Comparison of ENCODE assay signal across 10 cellular contexts in genomic region chr1:161200421-161200991, GRCh38. TPM values are rescaled to one million over a fixed set of nuclear protein-coding genes. Genes with fewer than 3 reads are reported as not detected.
DNase-seq lines count a peak whose midpoint lies in the region; ATAC-seq and TF ChIP-seq lines count a peak whose summit lies in the region.
"Had no signal": no experiment of that assay in that cellular context is flagged by ENCODE, and none has a peak within 500 bp of the region (broad histone marks: within the 10 kb centered on the region; RNA-seq: fewer than 3 reads in every experiment).

No MANE protein-coding gene starts in this region.

- H3K79me2 ChIP-seq in parathyroid adenoma: peaks cover 11% of the 10 kb centered on the region

- H3K27ac Mint-ChIP-seq in CD4-positive, CD25-positive, alpha-beta regulatory T cell: peak overlapping the region; percentile 98 to 99 (median 99)
- peak overlapping the region; percentile 96 for H3K27ac Mint-ChIP-seq in WTC11
- H3K27ac Mint-ChIP-seq in glutamatergic neuron (ENCODE audit: unreplicated experiment): peak overlapping the region; percentile 98

- H3K36me3 ChIP-seq in CD4-positive, CD25-positive, alpha-beta regulatory T cell (ENCODE audit: control insufficient read depth, insufficient read depth, low read length): peaks cover 15% of the 10 kb centered on the region
- no peaks in the 10 kb centered on the region for H3K36me3 ChIP-seq in parathyroid adenoma (ENCODE audit: control insufficient read depth, insufficient read depth, low read length)

- H2AFZ ChIP-seq in parathyroid adenoma: no peak overlapping the region

- H3K4me2 ChIP-seq in parathyroid adenoma (ENCODE audit: low read length): no peak overlapping the region

- DNase-seq in CD4-positive, CD25-positive, alpha-beta regulatory T cell: peak in 2 of 3 donors; percentile 34 to 75
- DNase-seq in WTC11 (ENCODE audit: low spot score) (no peak), glutamatergic neuron (no peak), NCI-H1436 (lab: John Stamatoyannopoulos, UW) (no peak), GM19238 (ENCODE audit: insufficient read length, low spot score) (no peak)
- DNase-seq: activated B cell treated with CpG ODN at 0.5 μM for 24 hours had no signal

- no peak overlapping the region for H3K9ac ChIP-seq in parathyroid adenoma

- H3K4me1 ChIP-seq in CD4-positive, CD25-positive, alpha-beta regulatory T cell (ENCODE audit: control insufficient read depth, insufficient read depth, low read length, poor library complexity, severe bottlenecking): peaks cover 52% of the 10 kb centered on the region
- H3K4me1 ChIP-seq in parathyroid adenoma: peaks cover 4% of the 10 kb centered on the region

- TF ChIP-seq CTCF in WTC11 (IDR thresholded peaks at IDR 0.05) (no peak), glutamatergic neuron (IDR thresholded peaks at IDR 0.05; ENCODE audit: partially characterized antibody, unreplicated experiment) (no peak), parathyroid adenoma (IDR thresholded peaks at IDR 0.05) (no peak)

- no peaks in the 10 kb centered on the region for H3K27me3 ChIP-seq in CD4-positive, CD25-positive, alpha-beta regulatory T cell (ENCODE audit: control insufficient read depth, insufficient read depth, low read length)
- H3K27me3 ChIP-seq in parathyroid adenoma (ENCODE audit: control insufficient read depth, insufficient read depth, low read length): no peaks in the 10 kb centered on the region

- ATAC-seq in CD4-positive, CD25-positive, alpha-beta regulatory T cell (ENCODE audit: low read depth in 2 of 2): no peak
- ATAC-seq in WTC11: no peak
- no peak for ATAC-seq in HG02678 (IDR thresholded peaks at IDR 0.05; ENCODE audit: unreplicated experiment)
- no peak for ATAC-seq in GM21528 (IDR thresholded peaks at IDR 0.05; ENCODE audit: low FRiP score, unreplicated experiment)

- no peaks in the 10 kb centered on the region for H3K9me3 Mint-ChIP-seq in CD4-positive, CD25-positive, alpha-beta regulatory T cell
- H3K9me3 Mint-ChIP-seq in WTC11: no peaks in the 10 kb centered on the region
- H3K9me3 Mint-ChIP-seq in glutamatergic neuron (ENCODE audit: unreplicated experiment): peaks cover 6% of the 10 kb centered on the region
- H3K9me3 Mint-ChIP-seq: activated B cell treated with CpG ODN at 0.5 μM for 24 hours had no signal

- POLR2A ChIA-PET in WTC11 (lab: Charles Lee): interaction anchor here (2.2 kb wide), 1 partner anchor 68 kb away, joined by 8 read pairs; the partner anchor contains the start of gene DEDD

- peaks cover 20 to 67% (median 44%) of the 10 kb centered on the region in 4 donors for H3K4me1 Mint-ChIP-seq in CD4-positive, CD25-positive, alpha-beta regulatory T cell
- H3K4me1 Mint-ChIP-seq in WTC11 (peaks cover 65% of the 10 kb centered on the region), glutamatergic neuron (ENCODE audit: low read depth, unreplicated experiment) (peaks cover 25% of the 10 kb centered on the region)

- peak overlapping the region; percentile 85 to 98 (median 96) for H3K4me3 Mint-ChIP-seq in CD4-positive, CD25-positive, alpha-beta regulatory T cell
- peak overlapping the region; percentile 21; the same call in 1 of the 2 replicates for H3K4me3 Mint-ChIP-seq in WTC11
- peak overlapping the region; percentile 15 for H3K4me3 Mint-ChIP-seq in glutamatergic neuron (ENCODE audit: unreplicated experiment)

- no peaks in the 10 kb centered on the region for H3K9me3 ChIP-seq in CD4-positive, CD25-positive, alpha-beta regulatory T cell (ENCODE audit: control insufficient read depth in 2 of 2, low read length in 2 of 2)
- no peaks in the 10 kb centered on the region for H3K9me3 ChIP-seq in parathyroid adenoma (ENCODE audit: control insufficient read depth, low read length)

- H3K36me3 Mint-ChIP-seq in CD4-positive, CD25-positive, alpha-beta regulatory T cell: peaks cover 16% of the 10 kb centered on the region
- H3K36me3 Mint-ChIP-seq in WTC11 (peaks cover 17% of the 10 kb centered on the region), glutamatergic neuron (ENCODE audit: unreplicated experiment) (peaks cover 5% of the 10 kb centered on the region)

- peaks cover 4% of the 10 kb centered on the region for H3K27me3 Mint-ChIP-seq in CD4-positive, CD25-positive, alpha-beta regulatory T cell
- no peaks in the 10 kb centered on the region for H3K27me3 Mint-ChIP-seq in WTC11 (ENCODE audit: low read depth)
- H3K27me3 Mint-ChIP-seq in glutamatergic neuron (ENCODE audit: unreplicated experiment): peaks cover 6% of the 10 kb centered on the region
- H3K27me3 Mint-ChIP-seq: activated B cell treated with CpG ODN at 0.5 μM for 24 hours had no signal

- H3K4me3 ChIP-seq in CD4-positive, CD25-positive, alpha-beta regulatory T cell (ENCODE audit: low read depth, low read length): peak overlapping the region; percentile 61
- no peak overlapping the region for H3K4me3 ChIP-seq in parathyroid adenoma (ENCODE audit: low read depth, low read length)

- peak overlapping the region; percentile 90 for H3K27ac ChIP-seq in CD4-positive, CD25-positive, alpha-beta regulatory T cell (ENCODE audit: insufficient read depth, low read length, poor library complexity, severe bottlenecking)
- peak overlapping the region; percentile 98 for H3K27ac ChIP-seq in parathyroid adenoma

- CTCF ChIA-PET in WTC11 (lab: Charles Lee): interaction anchor here (0.6 to 3.4 kb wide), 8 partner anchors 9 to 240 kb away, joined by 3 to 40 read pairs (median 4); partner anchors contain the start of genes B4GALT3, KLHDC9 and TOMM40L

TF ChIP-seq in WTC11, 78 proteins besides CTCF, POLR2A, EP300 and RAD21:
- TF ChIP-seq SP1 (CRISPR knock-in tag; conservative IDR thresholded peaks at IDR 0.05) (no peak), USF1 (CRISPR knock-in tag; IDR thresholded peaks at IDR 0.05) (no peak), EMX1 (CRISPR knock-in tag; IDR thresholded peaks at IDR 0.05) (no peak), NFE2L1 (CRISPR knock-in tag; IDR thresholded peaks at IDR 0.05) (0 out of 2 replicates have a peak, but pooled peaks have one; percentile 48)
TF ChIP-seq in WTC11: peak in this region for 1.

RNA-seq across cellular contexts. Expression of gene ADAMTS4, which starts 1.7 kb away (rescaled TPM):
- 5.3 TPM for total RNA-seq in CD4-positive, CD25-positive, alpha-beta regulatory T cell
- 1 to 10 TPM in 1 of 4 donors, under 1 TPM in 2, not detected in 1; 0.36 to 1.4 (median 0.37) TPM for polyA plus RNA-seq in CD4-positive, CD25-positive, alpha-beta regulatory T cell
- total RNA-seq in WTC11 (2021) (9.1 to 11.2 TPM (median 10.0 TPM) in 3 replicates), glutamatergic neuron (ENCODE audit: unreplicated experiment) (12.3 TPM)
- total RNA-seq: activated B cell treated with CpG ODN at 0.5 μM for 24 hours had no signal

RNA-seq across cellular contexts. Expression of gene NDUFS2, which starts 1.7 kb away (rescaled TPM):
- total RNA-seq in CD4-positive, CD25-positive, alpha-beta regulatory T cell: 67.5 TPM
- polyA plus RNA-seq in CD4-positive, CD25-positive, alpha-beta regulatory T cell: 100 to 1,000 TPM; 107 to 128 (median 117) TPM
- total RNA-seq in WTC11 (2021) (105 to 108 TPM (median 105 TPM) in 3 replicates), glutamatergic neuron (ENCODE audit: unreplicated experiment) (112 TPM)

RNA-seq across cellular contexts. Expression of gene FCER1G, which starts 14.6 kb away (rescaled TPM):
- 2.9 TPM for total RNA-seq in CD4-positive, CD25-positive, alpha-beta regulatory T cell
- polyA plus RNA-seq in CD4-positive, CD25-positive, alpha-beta regulatory T cell: 100 to 1,000 TPM in 2 of 4 donors, 10 to 100 TPM in 2; 48.4 to 121 (median 101) TPM
- total RNA-seq in WTC11 (2021): 0.48 to 1.0 TPM (median 0.85 TPM) in 3 replicates
- total RNA-seq in glutamatergic neuron (ENCODE audit: unreplicated experiment): 1.3 TPM

RNA-seq across cellular contexts. Expression of gene APOA2, which starts 22.9 kb away (rescaled TPM):
- total RNA-seq in CD4-positive, CD25-positive, alpha-beta regulatory T cell: not detected
- polyA plus RNA-seq in CD4-positive, CD25-positive, alpha-beta regulatory T cell: not detected
- total RNA-seq in WTC11 (2021): 1.9 to 2.5 TPM (median 2.2 TPM) in 3 replicates
- total RNA-seq in glutamatergic neuron (ENCODE audit: unreplicated experiment): not detected
- total RNA-seq: activated B cell treated with CpG ODN at 0.5 μM for 24 hours, lower leg skin had no signal

RNA-seq across cellular contexts. Expression of gene B4GALT3, which starts 23.2 kb away (rescaled TPM):
- total RNA-seq in CD4-positive, CD25-positive, alpha-beta regulatory T cell: 68.1 TPM
- 100 to 1,000 TPM in 1 of 4 donors, 10 to 100 TPM in 3; 75.6 to 104 (median 84.9) TPM for polyA plus RNA-seq in CD4-positive, CD25-positive, alpha-beta regulatory T cell
- total RNA-seq in WTC11 (2021) (40.1 to 44.8 TPM (median 40.7 TPM) in 3 replicates), glutamatergic neuron (ENCODE audit: unreplicated experiment) (35.7 TPM)

Comparison
In these comparisons a context has a peak if more than half of its experiments do, and no peak if none do; other contexts are left out.
1. DNase-seq: peak in CD4-positive, CD25-positive, alpha-beta regulatory T cell (2 of 3); none in WTC11 (single experiment), glutamatergic neuron (single experiment), NCI-H1436 (single experiment) and GM19238 (single experiment).
2. H3K4me3 Mint-ChIP-seq: peak in every context shown above with its lines; median percentile 96 in CD4-positive, CD25-positive, alpha-beta regulatory T cell; 21 in WTC11; 15 in glutamatergic neuron.
3. Peak in every context shown above with its lines, with median percentiles within 50 percentile points of each other: H3K27ac Mint-ChIP-seq.